9 cellular contexts compared by ENCODE assay signal in the genomic region with DNA sequence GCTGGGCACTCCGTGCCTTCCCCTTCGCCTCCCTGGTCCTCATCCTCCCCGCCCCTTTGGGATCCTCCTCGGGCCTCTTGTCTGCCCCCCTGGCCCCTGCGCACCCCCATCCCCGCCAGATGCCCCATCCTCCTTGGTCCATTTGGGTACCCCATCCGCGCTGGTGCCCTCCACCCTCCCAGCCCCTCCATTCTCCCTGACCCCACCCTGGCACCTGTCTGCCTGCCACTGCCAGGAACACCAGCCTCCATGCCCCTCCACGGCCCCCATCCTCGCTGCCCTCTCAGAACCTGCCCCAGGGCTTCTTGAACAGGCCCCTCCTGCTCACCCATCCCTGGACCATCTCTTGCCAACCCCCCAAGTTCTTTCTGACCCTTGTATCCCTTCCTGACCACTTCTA. TPM values are rescaled to one million over a fixed set of nuclear protein-coding genes. Genes with fewer than 3 reads are reported as not detected.
DNase-seq lines count a peak whose midpoint lies in the region; ATAC-seq, FAIRE-seq and TF ChIP-seq lines count a peak whose summit lies in the region.
"Had no signal": no experiment of that assay in that cellular context is flagged by ENCODE, and none has a peak within 500 bp of the region (broad histone marks: within the 10 kb centered on the region; RNA-seq: fewer than 3 reads in every experiment).

No MANE protein-coding gene starts in this region.

- no peak for TF ChIP-seq CTCF in SK-N-SH (IDR thresholded peaks at IDR 0.05)
- no peak for TF ChIP-seq CTCF in astrocyte (IDR thresholded peaks at IDR 0.05; ENCODE audit: insufficient read depth, low read depth, low read length)
- no peak for TF ChIP-seq CTCF in suprapubic skin (IDR thresholded peaks at IDR 0.05)

- no peaks in the 10 kb centered on the region for H3K27me3 ChIP-seq in SK-N-SH (ENCODE audit: insufficient read depth)
- no peaks in the 10 kb centered on the region for H3K27me3 ChIP-seq in astrocyte (ENCODE audit: insufficient read depth, low read length)
- no peaks in the 10 kb centered on the region for H3K27me3 ChIP-seq in suprapubic skin

- TF ChIP-seq RAD21 in SK-N-SH (IDR thresholded peaks at IDR 0.05; ENCODE audit: low read length) = no peak

- no peaks in the 10 kb centered on the region for H3K27me3 Mint-ChIP-seq in astrocyte (ENCODE audit: low read depth, unreplicated experiment)

- CTCF ChIA-PET in SK-N-SH (lab: Yijun Ruan, JAX) = interaction anchor here (1.8 to 2.2 kb wide), 2 partner anchors 17 to 52 kb away, joined by 5 to 7 read pairs; no protein-coding TSS in a partner anchor

- H3K36me3 ChIP-seq in SK-N-SH (replicated peaks in 1 of 2; ENCODE audit: control insufficient read depth in 1 of 2, insufficient read depth in 2 of 2, low read length in 1 of 2) (no peaks in the 10 kb centered on the region), astrocyte (ENCODE audit: insufficient read depth, low read length) (peaks cover 3% of the 10 kb centered on the region), suprapubic skin (peaks cover 5% of the 10 kb centered on the region)

- no peak overlapping the region for H3K27ac Mint-ChIP-seq in astrocyte (ENCODE audit: unreplicated experiment)

- H2AFZ ChIP-seq in SK-N-SH (ENCODE audit: low read depth) (no peak overlapping the region), astrocyte (ENCODE audit: low read depth, low read length) (no peak overlapping the region)

- H3K9me2 ChIP-seq in SK-N-SH = no peaks in the 10 kb centered on the region

- H3K79me2 ChIP-seq in SK-N-SH (ENCODE audit: insufficient read depth) = peaks cover 42% of the 10 kb centered on the region
- peaks cover 48% of the 10 kb centered on the region for H3K79me2 ChIP-seq in astrocyte (ENCODE audit: insufficient read depth, low read length)

- no peaks in the 10 kb centered on the region for H3K9me3 ChIP-seq in SK-N-SH
- H3K9me3 ChIP-seq in astrocyte (ENCODE audit: insufficient read depth, low read depth, low read length) = no peaks in the 10 kb centered on the region
- no peaks in the 10 kb centered on the region for H3K9me3 ChIP-seq in suprapubic skin

- FAIRE-seq in astrocyte (lab: Jason Lieb, UNC) = no peak
- FAIRE-seq: A204.1 had no signal

- H3K4me3 ChIP-seq in SK-N-SH (ENCODE audit: low read depth in 2 of 2, low read length in 1 of 2) (peak overlapping the region; percentile 60 to 69), astrocyte (ENCODE audit: insufficient read depth, low read depth, low read length) (peak overlapping the region; percentile 64), suprapubic skin (peak overlapping the region; percentile 69)

- peak overlapping the region; percentile 68 for H3K9ac ChIP-seq in SK-N-SH
- peak overlapping the region; percentile 84 for H3K9ac ChIP-seq in astrocyte (ENCODE audit: low read length)

- WGBS in SK-N-SH (ENCODE audit: low lambda C conversion rate) = 3% methylated on average over 10 of the region's 10 CpGs
- WGBS in suprapubic skin = 7% methylated on average over 10 of the region's 10 CpGs

- intact Hi-C loops in left colon (cut with DNase I, micrococcal nuclease) (no loop called here), posterior vena cava (cut with DNase I) (no loop called here)

- no peak; the same call in 2 of the 3 replicates for ATAC-seq in SK-N-SH treated with all-trans-retinoic acid at 6 μM for 48 hours
- peak; percentile 1 for ATAC-seq in left colon
- ATAC-seq in HG03196 (IDR thresholded peaks at IDR 0.05; ENCODE audit: unreplicated experiment) = no peak

- H4K20me1 ChIP-seq in SK-N-SH (ENCODE audit: insufficient read depth) (no peaks in the 10 kb centered on the region), astrocyte (ENCODE audit: insufficient read depth, low read length) (peaks cover 49% of the 10 kb centered on the region)

- POLR2A ChIA-PET in SK-N-SH (lab: Yijun Ruan, JAX) = no interaction called here

- H3K4me2 ChIP-seq in SK-N-SH = peak overlapping the region; percentile 95
- peak overlapping the region; percentile 100 for H3K4me2 ChIP-seq in astrocyte (ENCODE audit: low read length)

- DNase-seq in SK-N-SH = no peak
- DNase-seq in astrocyte (ENCODE audit: low read depth) = no peak
- DNase-seq in left colon = no peak
- no peak for DNase-seq in suprapubic skin (ENCODE audit: low spot score in 2 of 2)
- DNase-seq in posterior vena cava (ENCODE audit: low spot score) = no peak
- DNase-seq in NOMO-1 treated with dmso at 0.1 percent for 144 hours (lab: John Stamatoyannopoulos, UW; ENCODE audit: unreplicated experiment) = no peak

- peaks cover 24% of the 10 kb centered on the region for H3K4me1 Mint-ChIP-seq in astrocyte (ENCODE audit: low read depth, unreplicated experiment)

- peak overlapping the region; percentile 91 for H3K4me3 Mint-ChIP-seq in astrocyte (ENCODE audit: unreplicated experiment)

- H3K27ac ChIP-seq in SK-N-SH (ENCODE audit: low read depth in 2 of 2, low read length in 1 of 2) (no peak overlapping the region; a peak in 1 of 4 replicates), astrocyte (ENCODE audit: low read depth, low read length) (no peak overlapping the region), suprapubic skin (peak overlapping the region; percentile 73)

- peaks cover 8% of the 10 kb centered on the region for H3K36me3 Mint-ChIP-seq in astrocyte (ENCODE audit: low read depth, unreplicated experiment)

- H3K4me1 ChIP-seq in SK-N-SH (ENCODE audit: control insufficient read depth in 1 of 2, insufficient read depth in 2 of 2, low read depth in 1 of 2, low read length in 1 of 2) (peaks cover 6 to 21% of the 10 kb centered on the region in 2 experiments; a peak in 2 of 4 replicates), astrocyte (ENCODE audit: insufficient read depth, low read length) (peaks cover 6% of the 10 kb centered on the region), suprapubic skin (peaks cover 52% of the 10 kb centered on the region)

- no peak for TF ChIP-seq POLR2A in suprapubic skin (IDR thresholded peaks at IDR 0.05)

- no peak for TF ChIP-seq EP300 in SK-N-SH (IDR thresholded peaks at IDR 0.05; ENCODE audit: borderline replicate concordance in 1 of 2, low read depth in 1 of 2, low read length in 1 of 2)
- TF ChIP-seq EP300 in suprapubic skin (IDR thresholded peaks at IDR 0.05) = no peak

- no peaks in the 10 kb centered on the region for H3F3A ChIP-seq in SK-N-SH (replicated peaks; ENCODE audit: insufficient read depth)

- H3K9me3 Mint-ChIP-seq in astrocyte (ENCODE audit: unreplicated experiment) = peaks cover 4% of the 10 kb centered on the region

TF ChIP-seq in SK-N-SH, 30 proteins besides CTCF, POLR2A, EP300 and RAD21 (continues in another document):
- TF ChIP-seq MXI1 (IDR thresholded peaks at IDR 0.05; ENCODE audit: low read depth, low read length) (no peak), SIN3A (IDR thresholded peaks at IDR 0.05; ENCODE audit: borderline replicate concordance, low read depth, low read length) (no peak), ELF1 (IDR thresholded peaks at IDR 0.05) (no peak), SMC3 (IDR thresholded peaks at IDR 0.05; ENCODE audit: low read depth, low read length) (no peak), POLR2AphosphoS5 (IDR thresholded peaks at IDR 0.05; ENCODE audit: low read depth, low read length) (no peak), RFX5 (IDR thresholded peaks at IDR 0.05; ENCODE audit: low read length) (no peak)
- TF ChIP-seq, protein P1, sequence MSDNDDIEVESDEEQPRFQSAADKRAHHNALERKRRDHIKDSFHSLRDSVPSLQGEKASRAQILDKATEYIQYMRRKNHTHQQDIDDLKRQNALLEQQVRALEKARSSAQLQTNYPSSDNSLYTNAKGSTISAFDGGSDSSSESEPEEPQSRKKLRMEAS (IDR thresholded peaks at IDR 0.05; ENCODE audit: low read depth) = no peak

TF ChIP-seq in SK-N-SH treated with all-trans-retinoic acid at 6 μM for 48 hours, 23 proteins besides CTCF, POLR2A, EP300 and RAD21 (continues in another document):
- no peak for TF ChIP-seq BACH2 (CRISPR knock-in tag; IDR thresholded peaks at IDR 0.05; ENCODE audit: borderline replicate concordance)
- TF ChIP-seq, protein P2, sequence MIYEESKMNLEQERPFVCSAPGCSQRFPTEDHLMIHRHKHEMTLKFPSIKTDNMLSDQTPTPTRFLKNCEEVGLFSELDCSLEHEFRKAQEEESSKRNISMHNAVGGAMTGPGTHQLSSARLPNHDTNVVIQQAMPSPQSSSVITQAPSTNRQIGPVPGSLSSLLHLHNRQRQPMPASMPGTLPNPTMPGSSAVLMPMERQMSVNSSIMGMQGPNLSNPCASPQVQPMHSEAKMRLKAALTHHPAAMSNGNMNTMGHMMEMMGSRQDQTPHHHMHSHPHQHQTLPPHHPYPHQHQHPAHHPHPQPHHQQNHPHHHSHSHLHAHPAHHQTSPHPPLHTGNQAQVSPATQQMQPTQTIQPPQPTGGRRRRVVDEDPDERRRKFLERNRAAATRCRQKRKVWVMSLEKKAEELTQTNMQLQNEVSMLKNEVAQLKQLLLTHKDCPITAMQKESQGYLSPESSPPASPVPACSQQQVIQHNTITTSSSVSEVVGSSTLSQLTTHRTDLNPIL (CRISPR knock-in tag; IDR thresholded peaks at IDR 0.05; ENCODE audit: low read depth) = no peak
- no peak for TF ChIP-seq ARNTL (CRISPR knock-in tag; IDR thresholded peaks at IDR 0.05; ENCODE audit: borderline replicate concordance, low read depth)
- no peak for TF ChIP-seq ISL1 (CRISPR knock-in tag; IDR thresholded peaks at IDR 0.05)
- no peak for TF ChIP-seq GLIS3 (CRISPR knock-in tag; IDR thresholded peaks at IDR 0.05)
- TF ChIP-seq ZC3H10 (CRISPR knock-in tag; IDR thresholded peaks at IDR 0.05) = no peak
- no peak for TF ChIP-seq ZFP3 (CRISPR knock-in tag; IDR thresholded peaks at IDR 0.05)
- TF ChIP-seq ZNF565 (CRISPR knock-in tag; conservative IDR thresholded peaks at IDR 0.05; ENCODE audit: low read depth) = no peak
- TF ChIP-seq ZFP30 (CRISPR knock-in tag; IDR thresholded peaks at IDR 0.05) = no peak

RNA-seq across cellular contexts. Expression of a gene that starts 0.7 kb away (rescaled TPM):
- polyA plus RNA-seq in SK-N-SH (2012; rRNA removed) = 33.0 and 35.3 TPM in 2 replicates
- polyA plus RNA-seq in SK-N-SH (2012; cell fraction: cytosol; rRNA removed) = 16.3 and 25.5 TPM in 2 replicates
- polyA plus RNA-seq in SK-N-SH (2012; cell fraction: nucleus; rRNA removed) = 54.3 and 58.6 TPM in 2 replicates
- total RNA-seq in astrocyte = 22.3 and 22.6 TPM in 2 replicates
- total RNA-seq in left colon = 10 to 100 TPM; 22.2 to 25.8 TPM
- 10 to 100 TPM; 23.7 to 38.5 (median 31.4) TPM for total RNA-seq in suprapubic skin
- total RNA-seq in posterior vena cava = 10 to 100 TPM; 17.4 to 17.7 TPM

RNA-seq across cellular contexts. Expression of a gene that starts 35.7 kb away (rescaled TPM):
- polyA plus RNA-seq in SK-N-SH (2012; rRNA removed) = 0.18 and 0.23 TPM in 2 replicates
- polyA plus RNA-seq in SK-N-SH (2012; cell fraction: cytosol; rRNA removed) = 0.03 and 0.06 TPM in 2 replicates
- 1.1 and 1.3 TPM in 2 replicates for polyA plus RNA-seq in SK-N-SH (2012; cell fraction: nucleus; rRNA removed)
- total RNA-seq in astrocyte (5.5 and 14.5 TPM in 2 replicates), left colon (100 to 1,000 TPM; 202 to 348 TPM), suprapubic skin (1,000 to 10,000 TPM in 1 of 4 donors, 100 to 1,000 TPM in 3; 364 to 1,347 (median 744) TPM), posterior vena cava (1 to 10 TPM; 1.2 to 6.7 TPM)

RNA-seq across cellular contexts. Expression of a gene that starts 39.5 kb away (rescaled TPM):
- 16.5 and 26.4 TPM in 2 replicates for polyA plus RNA-seq in SK-N-SH (2012; rRNA removed)
- 14.6 and 18.7 TPM in 2 replicates for polyA plus RNA-seq in SK-N-SH (2012; cell fraction: cytosol; rRNA removed)
- polyA plus RNA-seq in SK-N-SH (2012; cell fraction: nucleus; rRNA removed) = 15.9 and 31.9 TPM in 2 replicates
- total RNA-seq in astrocyte (7.9 and 10.6 TPM in 2 replicates), left colon (10 to 100 TPM; 17.1 to 18.6 TPM), suprapubic skin (10 to 100 TPM; 15.9 to 31.5 (median 25.6) TPM), posterior vena cava (1 to 10 TPM; 6.3 to 7.9 TPM)

Comparison
In these comparisons a context has a peak if more than half of its experiments do, and no peak if none do; other contexts are left out.
1. RNA of a gene that starts 35.7 kb away (total RNA-seq): 364 to 1,347 TPM in suprapubic skin and 202 to 348 TPM in left colon; 5.5 to 14.5 TPM in astrocyte and 1.2 to 6.7 TPM in posterior vena cava; every median in the first group is over 10 times any median in the second.
2. Peak in every context shown above with its lines, with median percentiles within 50 percentile points of each other: H3K4me3 ChIP-seq.